10 cellular contexts compared by ENCODE assay signal in genomic region chr15:49855917-49856637, GRCh38.
DNase-seq lines count a peak whose midpoint lies in the region; TF ChIP-seq lines count a peak whose summit lies in the region.
"Had no signal": no experiment of that assay in that cellular context is flagged by ENCODE, and none has a peak within 500 bp of the region (broad histone marks: within the 10 kb centered on the region; RNA-seq: fewer than 3 reads in every experiment).

No MANE protein-coding gene starts in this region.

- no peaks in the 10 kb centered on the region for H3K9me3 ChIP-seq in fibroblast of lung (ENCODE audit: control insufficient read depth, insufficient read depth, low read depth, low read length)
- H3K9me3 ChIP-seq in neutrophil: no peaks in the 10 kb centered on the region

- no peaks in the 10 kb centered on the region for H4K20me1 ChIP-seq in fibroblast of lung (ENCODE audit: control insufficient read depth, extremely low read depth, insufficient read depth, low read length)

- peak overlapping the region; percentile 41 for H3K4me2 ChIP-seq in fibroblast of lung (ENCODE audit: extremely low read depth, insufficient read depth, low read length)

- no peak overlapping the region for H2AFZ ChIP-seq in fibroblast of lung (ENCODE audit: low read length)

- H3K4me3 ChIP-seq in fibroblast of lung (replicated peaks in 1 of 4; ENCODE audit: control extremely low read depth in 1 of 4, insufficient read depth in 1 of 4, low read depth in 3 of 4, low read length in 4 of 4) (no peak overlapping the region), neutrophil (ENCODE audit: low read depth in 1 of 2, low read length in 1 of 2) (no peak overlapping the region)

- H3K4me1 ChIP-seq in fibroblast of lung (ENCODE audit: control insufficient read depth, extremely low read depth, insufficient read depth, low read length): peaks cover 14% of the 10 kb centered on the region
- H3K4me1 ChIP-seq in neutrophil (ENCODE audit: control insufficient read depth in 1 of 2, insufficient read depth in 1 of 2, low read depth in 1 of 2, low read length in 1 of 2): peaks cover 12 to 13% of the 10 kb centered on the region in 2 experiments

- no peaks in the 10 kb centered on the region for H3K36me3 ChIP-seq in fibroblast of lung (ENCODE audit: control insufficient read depth, insufficient read depth, low read length)
- H3K36me3 ChIP-seq in neutrophil: peaks cover 78% of the 10 kb centered on the region

- H3K9ac ChIP-seq in fibroblast of lung (ENCODE audit: insufficient read depth, low read length): no peak overlapping the region

- no peak for TF ChIP-seq CTCF in fibroblast of lung (conservative IDR thresholded peaks at IDR 0.05 in 1 of 2, IDR thresholded peaks at IDR 0.05 in 1 of 2; ENCODE audit: low read depth in 1 of 2, low read length in 2 of 2)
- no peak for TF ChIP-seq CTCF in neutrophil (IDR thresholded peaks at IDR 0.05)
- TF ChIP-seq CTCF in GM20000 (IDR thresholded peaks at IDR 0.05; ENCODE audit: extremely low read depth, missing control alignments): no peak

- peak; percentile 81 for DNase-seq in AG08395 (ENCODE audit: low spot score)
- peak; percentile 77 for DNase-seq in NCI-H226
- peak; percentile 98 to 100 for DNase-seq in fibroblast of lung (ENCODE audit: low read depth in 2 of 2)
- no peak for DNase-seq in NCI-H1048 (lab: John Stamatoyannopoulos, UW)
- no peak for DNase-seq in GM19240 (ENCODE audit: insufficient read length, low spot score)
- DNase-seq in GM20000 (ENCODE audit: low spot score): no peak
- DNase-seq in NCI-H1694 treated with DMSO at 0.1 percent for 48 hours (lab: John Stamatoyannopoulos, UW): no peak
- DNase-seq: NCI-H524 treated with DMSO at 0.1 percent for 48 hours; stimulated activated CD4-positive, alpha-beta T cell treated with anti-CD3 and anti-CD28 coated beads, Interleukin-1b, Interleukin-23, amount 100 ng/mL, for 48 hours had no signal

- H3K27me3 ChIP-seq in fibroblast of lung (ENCODE audit: control insufficient read depth, insufficient read depth, low read length): no peaks in the 10 kb centered on the region
- no peaks in the 10 kb centered on the region for H3K27me3 ChIP-seq in neutrophil

- H3K79me2 ChIP-seq in fibroblast of lung (ENCODE audit: control insufficient read depth, insufficient read depth, low read length): no peaks in the 10 kb centered on the region

- H3K27ac ChIP-seq in fibroblast of lung (ENCODE audit: insufficient read depth, low read length): peak overlapping the region; percentile 74
- H3K27ac ChIP-seq in neutrophil: peak overlapping the region; percentile 41

Comparison
In these comparisons a context has a peak if more than half of its experiments do, and no peak if none do; other contexts are left out.
1. DNase-seq: peak in AG08395 (single experiment), NCI-H226 (single experiment) and fibroblast of lung (2 of 2); none in NCI-H1048 (single experiment), GM19240 (single experiment), GM20000 (single experiment) and NCI-H1694 treated with DMSO at 0.1 percent for 48 hours (single experiment).